11 cellular contexts compared by ENCODE assay signal in genomic region chr1:72845342-72845741, GRCh38.
DNase-seq lines count a peak whose midpoint lies in the region; ATAC-seq and TF ChIP-seq lines count a peak whose summit lies in the region.
"Had no signal": no experiment of that assay in that cellular context is flagged by ENCODE, and none has a peak within 500 bp of the region (broad histone marks: within the 10 kb centered on the region; RNA-seq: fewer than 3 reads in every experiment).

No MANE protein-coding gene starts in this region.

- no peaks in the 10 kb centered on the region for H3K27me3 Mint-ChIP-seq in activated CD4-positive, alpha-beta T cell treated with anti-CD3 and anti-CD28 coated beads for 36 hours

- no peaks in the 10 kb centered on the region for H3K4me1 Mint-ChIP-seq in activated CD4-positive, alpha-beta T cell treated with anti-CD3 and anti-CD28 coated beads for 36 hours

- H3K27ac ChIP-seq in A673 (ENCODE audit: low read depth, low read length, poor library complexity, severe bottlenecking) (no peak overlapping the region), Karpas-422 (ENCODE audit: low read length) (no peak overlapping the region)
- H3K27ac ChIP-seq: neutrophil, tibial nerve had no signal

- intact Hi-C loops in A673 (cut with micrococcal nuclease; ENCODE audit: unreplicated experiment) = loop anchor here (5.0 kb wide), 2 partner anchors 138 to 223 kb away; no protein-coding TSS in a partner anchor
- intact Hi-C loops in activated CD4-positive, alpha-beta T cell treated with anti-CD3 and anti-CD28 coated beads for 36 hours (cut with DNase I, micrococcal nuclease) = no loop called here

- no peak overlapping the region for H3K4me3 ChIP-seq in A673 (ENCODE audit: low read depth, low read length, poor library complexity, severe bottlenecking)
- H3K4me3 ChIP-seq in GM12865 (ENCODE audit: low read depth, low read length) = no peak overlapping the region
- H3K4me3 ChIP-seq in Karpas-422 (ENCODE audit: low read length) = no peak overlapping the region
- H3K4me3 ChIP-seq: tibial nerve had no signal

- peak; percentile 54 for TF ChIP-seq CTCF in A673 (conservative IDR thresholded peaks at IDR 0.05; ENCODE audit: low read depth, low read length)
- peak; percentile 2 for TF ChIP-seq CTCF in GM12865 (IDR thresholded peaks at IDR 0.05; ENCODE audit: insufficient read depth, low read depth, low read length, missing control alignments)

- no peak overlapping the region for H2AFZ ChIP-seq in Karpas-422 (ENCODE audit: low read length)

- BruUV-seq in A673 (replicated peaks; lab: Mats Ljungman, UMichigan) = no TSS peak

- H3K36me3 Mint-ChIP-seq in activated CD4-positive, alpha-beta T cell treated with anti-CD3 and anti-CD28 coated beads for 36 hours (ENCODE audit: low read depth) = no peaks in the 10 kb centered on the region

- H3K9me3 ChIP-seq in A673 (ENCODE audit: low read depth, low read length, poor library complexity, severe bottlenecking) (no peaks in the 10 kb centered on the region), Karpas-422 (ENCODE audit: low read length) (peaks cover 26% of the 10 kb centered on the region)
- H3K9me3 ChIP-seq: neutrophil, tibial nerve had no signal

- no peak overlapping the region for H3K27ac Mint-ChIP-seq in activated CD4-positive, alpha-beta T cell treated with anti-CD3 and anti-CD28 coated beads for 36 hours

- H3K27me3 ChIP-seq in A673 (replicated peaks; ENCODE audit: insufficient read depth, low read depth, low read length, poor library complexity) (no peaks in the 10 kb centered on the region), Karpas-422 (ENCODE audit: low read length) (no peaks in the 10 kb centered on the region)
- H3K27me3 ChIP-seq: neutrophil, tibial nerve had no signal

- no peak for ATAC-seq in activated CD4-positive, alpha-beta T cell treated with anti-CD3 and anti-CD28 coated beads for 36 hours

- H3K79me2 ChIP-seq in Karpas-422 (ENCODE audit: low read length) = no peaks in the 10 kb centered on the region

- CTCF ChIA-PET in A673 (lab: Charles Lee) = no interaction called here
- CTCF ChIA-PET in activated CD4-positive, alpha-beta T cell treated with anti-CD3 and anti-CD28 coated beads for 36 hours (lab: Charles Lee) = no interaction called here

- no peak overlapping the region for H3K9ac ChIP-seq in Karpas-422 (ENCODE audit: low read length)

- H3K4me1 ChIP-seq in A673 (ENCODE audit: insufficient read depth, low read length, poor library complexity, severe bottlenecking) (peaks cover 8% of the 10 kb centered on the region), Karpas-422 (ENCODE audit: low read length) (no peaks in the 10 kb centered on the region)
- H3K4me1 ChIP-seq: tibial nerve had no signal

- H3K4me2 ChIP-seq in Karpas-422 (ENCODE audit: low read depth, low read length, poor library complexity, severe bottlenecking) = no peak overlapping the region

- no peaks in the 10 kb centered on the region for H3K9me2 ChIP-seq in Karpas-422 (replicated peaks; ENCODE audit: insufficient read depth, low read length)

- H3K4me3 Mint-ChIP-seq in activated CD4-positive, alpha-beta T cell treated with anti-CD3 and anti-CD28 coated beads for 36 hours = no peak overlapping the region

- no peaks in the 10 kb centered on the region for H3K36me3 ChIP-seq in A673 (ENCODE audit: insufficient read depth, low read length, poor library complexity, severe bottlenecking)
- H3K36me3 ChIP-seq in Karpas-422 (ENCODE audit: insufficient read depth, low read length) = no peaks in the 10 kb centered on the region
- H3K36me3 ChIP-seq: neutrophil, tibial nerve had no signal

- DNase-seq in A673 (ENCODE audit: low spot score) (peak; percentile 49), GM12865 (ENCODE audit: low read depth) (peak; percentile 5), RKO (ENCODE audit: low spot score) (peak; percentile 14), glomerular visceral epithelial cell (ENCODE audit: extremely low spot score) (peak; percentile 35), Karpas-422 (no peak), T-helper 9 cell (no peak), midbrain (lab: John Stamatoyannopoulos, UW) (no peak)
- no peak for DNase-seq in activated CD4-positive, alpha-beta T cell treated with anti-CD3 and anti-CD28 coated beads for 36 hours
- DNase-seq: NCI-H2171 treated with DMSO at 0.1 percent for 48 hours had no signal

- H4K20me1 ChIP-seq in Karpas-422 (ENCODE audit: insufficient read depth, low read depth, low read length) = no peaks in the 10 kb centered on the region

- POLR2A ChIA-PET in A673 (lab: Charles Lee; ENCODE audit: low non-redundant PET) = no interaction called here
- POLR2A ChIA-PET in activated CD4-positive, alpha-beta T cell treated with anti-CD3 and anti-CD28 coated beads for 36 hours (lab: Charles Lee) = no interaction called here

- H3K9me3 Mint-ChIP-seq in activated CD4-positive, alpha-beta T cell treated with anti-CD3 and anti-CD28 coated beads for 36 hours (ENCODE audit: low read depth) = peaks cover 7% of the 10 kb centered on the region

Comparison
In these comparisons a context has a peak if more than half of its experiments do, and no peak if none do; other contexts are left out.
1. DNase-seq: peak in A673 (single experiment), GM12865 (single experiment), RKO (single experiment) and glomerular visceral epithelial cell (single experiment); none in Karpas-422 (single experiment), T-helper 9 cell (single experiment), midbrain (single experiment) and activated CD4-positive, alpha-beta T cell treated with anti-CD3 and anti-CD28 coated beads for 36 hours (single experiment).